In the genomic region with DNA sequence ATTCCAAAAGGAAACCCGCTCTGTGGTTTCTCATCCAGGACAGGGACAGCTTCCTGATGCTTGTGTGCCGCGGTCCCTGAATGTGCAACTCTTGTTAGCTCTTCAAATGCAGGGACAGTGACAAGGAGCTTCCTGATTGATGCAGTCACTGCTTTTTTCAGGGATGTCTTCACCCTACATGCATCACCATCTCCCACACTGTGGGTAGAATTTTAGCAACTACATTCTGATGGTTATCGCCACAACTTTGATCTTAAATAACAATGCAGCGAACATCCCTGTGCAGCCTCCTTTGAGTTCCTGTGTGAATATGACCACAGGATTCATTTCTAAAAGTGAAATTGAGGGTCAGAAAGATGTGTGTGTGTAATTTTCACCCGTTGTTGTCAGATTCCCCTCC, we compare ENCODE assay signal across 15 cellular contexts.
"Had no signal": no experiment of that assay in that cellular context is flagged by ENCODE, and none has a peak within 500 bp of the region (broad histone marks: within the 10 kb centered on the region; RNA-seq: fewer than 3 reads in every experiment).

No MANE protein-coding gene starts in this region.

- ATAC-seq: sciatic nerve, SK-N-SH treated with all-trans-retinoic acid at 6 μM for 48 hours had no signal

- H3K9me3 Mint-ChIP-seq: T-helper 1 cell treated with Interleukin-12 subunit alpha and Interleukin-12 subunit beta and Interleukin-4 antibody, amounts not matched to agents 30 μg/mL and 1 μg/mL, for 36 hours had no signal

- DNase-seq: activated CD4-positive, alpha-beta T cell treated with anti-CD3 and anti-CD28 coated beads, Interleukin-2, amount 50 U/mL, for 1 hour; activated CD4-positive, CD25-positive, alpha-beta regulatory T cell; activated naive CD4-positive, alpha-beta T cell; cerebellar nuclear complex; esophagus squamous epithelium; foreskin fibroblast; glutamatergic neuron; mammary epithelial cell; stimulated activated CD4-positive, alpha-beta T cell treated with anti-CD3 and anti-CD28 coated beads, Interleukin-2, amount 100 ng/mL, for 24 hours; stimulated activated naive CD4-positive, alpha-beta T cell; upper lobe of left lung had no signal

- H3K36me3 ChIP-seq: esophagus squamous epithelium, upper lobe of left lung had no signal

- H3K27ac Mint-ChIP-seq: T-helper 1 cell treated with Interleukin-12 subunit alpha and Interleukin-12 subunit beta and Interleukin-4 antibody, amounts not matched to agents 30 μg/mL and 1 μg/mL, for 36 hours had no signal

- H3K4me3 Mint-ChIP-seq: T-helper 1 cell treated with Interleukin-12 subunit alpha and Interleukin-12 subunit beta and Interleukin-4 antibody, amounts not matched to agents 30 μg/mL and 1 μg/mL, for 36 hours had no signal

- H3K27me3 ChIP-seq: upper lobe of left lung had no signal

- H3K4me3 ChIP-seq: esophagus squamous epithelium, upper lobe of left lung had no signal

- FAIRE-seq: TTC549 had no signal
